23 cellular contexts compared by ENCODE assay signal in the genomic region with DNA sequence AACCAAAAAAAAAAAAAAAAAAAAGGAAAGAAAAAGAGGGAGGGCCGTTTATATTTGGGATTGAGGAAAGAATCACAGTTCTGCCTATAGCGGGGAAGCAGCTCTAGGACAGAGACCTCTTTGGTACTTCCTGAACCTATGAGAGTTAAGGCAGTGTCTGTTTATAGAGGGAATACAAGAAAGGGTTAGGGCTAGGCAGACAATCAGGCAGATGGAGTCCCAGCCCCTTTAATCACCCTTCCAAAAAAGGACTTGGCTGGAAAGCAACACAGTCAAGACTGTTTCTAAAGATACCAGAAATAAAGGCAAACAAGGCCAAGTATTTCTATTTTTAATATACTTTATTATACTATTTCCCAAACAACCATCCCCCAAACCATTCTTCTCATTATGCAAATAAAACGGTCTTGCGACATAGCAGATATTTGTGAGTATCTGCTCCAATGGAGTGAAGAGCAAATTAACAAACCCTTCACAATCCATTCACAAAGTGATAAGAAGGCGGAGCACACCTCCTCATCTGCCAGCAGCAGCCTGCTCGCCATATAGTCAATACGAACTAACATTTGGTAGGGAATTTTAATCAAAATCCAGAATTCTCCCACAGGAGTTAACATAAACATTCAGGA. TPM values are rescaled to one million over a fixed set of nuclear protein-coding genes. Genes with fewer than 3 reads are reported as not detected.
DNase-seq lines count a peak whose midpoint lies in the region; ATAC-seq and TF ChIP-seq lines count a peak whose summit lies in the region.
"Had no signal": no experiment of that assay in that cellular context is flagged by ENCODE, and none has a peak within 500 bp of the region (broad histone marks: within the 10 kb centered on the region; RNA-seq: fewer than 3 reads in every experiment).

No MANE protein-coding gene starts in this region.

- peak; percentile 30 for ATAC-seq in lung (ENCODE audit: insufficient read depth, low FRiP score)
- no peak for ATAC-seq in thoracic aorta (ENCODE audit: insufficient number of reproducible peaks, low FRiP score, low read depth)
- no peak for ATAC-seq in GM18520 (IDR thresholded peaks at IDR 0.05; ENCODE audit: unreplicated experiment)
- ATAC-seq: left lobe of liver, pancreas had no signal

- TF ChIP-seq CTCF in lung (IDR thresholded peaks at IDR 0.05; ENCODE audit: control extremely low read depth, extremely low read depth) (no peak), thoracic aorta (IDR thresholded peaks at IDR 0.05) (no peak), type B pancreatic cell (conservative IDR thresholded peaks at IDR 0.05) (no peak)

- no peak overlapping the region for H3K27ac Mint-ChIP-seq in type B pancreatic cell
- H3K27ac Mint-ChIP-seq: activated CD4-positive, alpha-beta T cell treated with anti-CD3 and anti-CD28 coated beads, Interleukin-2, amount 10 ng/mL, durations not matched to agents 7 days and 5 days had no signal

- H3K27me3 Mint-ChIP-seq in type B pancreatic cell: peaks cover 8% of the 10 kb centered on the region

- peak; percentile 49 for DNase-seq in NCI-H345 (lab: John Stamatoyannopoulos, UW)
- no peak for DNase-seq in NCI-H345 treated with DMSO at 0.1 percent for 48 hours (lab: John Stamatoyannopoulos, UW; ENCODE audit: unreplicated experiment)
- DNase-seq in SJCRH30: peak in 1 of 2 experiments; percentile 37
- no peak for DNase-seq in lung (ENCODE audit: low spot score)
- no peak for DNase-seq in thoracic aorta (ENCODE audit: low spot score)
- no peak for DNase-seq in stimulated activated CD4-positive, alpha-beta T cell treated with anti-CD3 and anti-CD28 coated beads, Interleukin-4, amount 100 ng/mL, for 24 hours
- DNase-seq in type B pancreatic cell (ENCODE audit: extremely low spot score, unreplicated experiment): no peak
- DNase-seq: activated CD4-positive, alpha-beta T cell treated with anti-CD3 and anti-CD28 coated beads, Interleukin-2, amount 10 ng/mL, durations not matched to agents 7 days and 5 days; activated CD8-positive, alpha-beta memory T cell treated with anti-CD3 and anti-CD28 coated beads, Interleukin-2, amount 50 U/mL, for 4 hours; activated gamma-delta T cell; cerebellar nuclear complex; effector CD8-positive, alpha-beta T cell; esophagus squamous epithelium; NCI-H510A; pancreas; SIG-M5; small intestine; stimulated activated CD4-positive, alpha-beta T cell treated with anti-CD3 and anti-CD28 coated beads, Interleukin-2, amount 100 ng/mL, for 48 hours; stomach; T-helper 1 cell had no signal

- no peak overlapping the region for H3K27ac ChIP-seq in SJCRH30
- H3K27ac ChIP-seq in lung (ENCODE audit: low read depth in 1 of 2, low read length in 1 of 2): no peak overlapping the region
- H3K27ac ChIP-seq in thoracic aorta: no peak overlapping the region
- H3K27ac ChIP-seq: C4-2B, esophagus squamous epithelium, pancreas, stomach had no signal

- no peaks in the 10 kb centered on the region for H3K36me3 ChIP-seq in SJCRH30
- H3K36me3 ChIP-seq in lung (ENCODE audit: control insufficient read depth in 2 of 2, insufficient read depth in 2 of 2, low read length in 2 of 2): no peaks in the 10 kb centered on the region
- H3K36me3 ChIP-seq in thoracic aorta: no peaks in the 10 kb centered on the region
- H3K36me3 ChIP-seq: esophagus squamous epithelium, pancreas, stomach had no signal

- no peaks in the 10 kb centered on the region for H3K36me3 Mint-ChIP-seq in type B pancreatic cell

- H3K4me1 ChIP-seq in SJCRH30: no peaks in the 10 kb centered on the region
- H3K4me1 ChIP-seq in lung (ENCODE audit: control insufficient read depth in 2 of 2, insufficient read depth in 2 of 2, low read length in 2 of 2): no peaks in the 10 kb centered on the region
- peaks cover 0 to 3% of the 10 kb centered on the region in 2 donors for H3K4me1 ChIP-seq in thoracic aorta (ENCODE audit: control insufficient read depth in 1 of 2, low read depth in 2 of 2)
- H3K4me1 ChIP-seq: pancreas had no signal

- H3K9me3 Mint-ChIP-seq in type B pancreatic cell: no peaks in the 10 kb centered on the region
- H3K9me3 Mint-ChIP-seq: activated CD4-positive, alpha-beta T cell treated with anti-CD3 and anti-CD28 coated beads, Interleukin-2, amount 10 ng/mL, durations not matched to agents 7 days and 5 days had no signal

- H3K9me3 ChIP-seq in SJCRH30 (replicated peaks): no peaks in the 10 kb centered on the region
- no peaks in the 10 kb centered on the region for H3K9me3 ChIP-seq in lung (ENCODE audit: control insufficient read depth in 2 of 2, insufficient read depth in 1 of 2, low read length in 1 of 2)
- H3K9me3 ChIP-seq in thoracic aorta: no peaks in the 10 kb centered on the region
- H3K9me3 ChIP-seq: esophagus squamous epithelium, pancreas, stomach had no signal

- H3K4me1 Mint-ChIP-seq in type B pancreatic cell (ENCODE audit: unreplicated experiment): peaks cover 16% of the 10 kb centered on the region
- H3K4me1 Mint-ChIP-seq: activated CD4-positive, alpha-beta T cell treated with anti-CD3 and anti-CD28 coated beads, Interleukin-2, amount 10 ng/mL, durations not matched to agents 7 days and 5 days had no signal

- H3K27me3 ChIP-seq in SJCRH30 (no peaks in the 10 kb centered on the region), lung (ENCODE audit: control insufficient read depth, insufficient read depth) (no peaks in the 10 kb centered on the region), thoracic aorta (replicated peaks; ENCODE audit: insufficient read depth) (no peaks in the 10 kb centered on the region)
- H3K27me3 ChIP-seq: esophagus squamous epithelium, pancreas, stomach had no signal

- WGBS in lung, 2 donors: 55 to 72% methylated on average over 7 of the region's 7 CpGs

- no peak overlapping the region for H3K4me3 Mint-ChIP-seq in type B pancreatic cell
- H3K4me3 Mint-ChIP-seq: activated CD4-positive, alpha-beta T cell treated with anti-CD3 and anti-CD28 coated beads, Interleukin-2, amount 10 ng/mL, durations not matched to agents 7 days and 5 days had no signal

- H3K4me3 ChIP-seq in SJCRH30: peak overlapping the region; percentile 56
- H3K4me3 ChIP-seq in lung: no peak overlapping the region
- H3K4me3 ChIP-seq in thoracic aorta: peak overlapping the region; percentile 63
- H3K4me3 ChIP-seq: pancreas had no signal

RNA-seq across cellular contexts. Expression of gene GRIP1, which starts 0.7 kb away (rescaled TPM):
- 8.2 and 8.8 TPM in 2 replicates for total RNA-seq in SJCRH30 (2014; rRNA removed; shearing (Covaris generic))
- total RNA-seq in lung (1 to 10 TPM; 1.3 to 3.6 TPM), thoracic aorta (under 1 TPM in 1 of 2 donors, not detected in 1; 0.28 TPM), type B pancreatic cell (ENCODE audit: low replicate concordance) (18.5 and 29.0 TPM in 2 replicates)
- under 1 TPM; 0.20 to 0.32 TPM for polyA plus RNA-seq in lung
